19 cellular contexts compared by ENCODE assay signal in genomic region chr3:52050571-52050970, GRCh38. TPM values are rescaled to one million over a fixed set of nuclear protein-coding genes. Genes with fewer than 3 reads are reported as not detected.
DNase-seq lines count a peak whose midpoint lies in the region; ATAC-seq and TF ChIP-seq lines count a peak whose summit lies in the region.
"Had no signal": no experiment of that assay in that cellular context is flagged by ENCODE, and none has a peak within 500 bp of the region (broad histone marks: within the 10 kb centered on the region; RNA-seq: fewer than 3 reads in every experiment).

No MANE protein-coding gene starts in this region.

- H3K4me3 Mint-ChIP-seq in CD4-positive, alpha-beta T cell = no peak overlapping the region
- H3K4me3 Mint-ChIP-seq: activated T-cell treated with anti-CD3 and anti-CD28 coated beads, Interleukin-2, amount 50 U/mL, for 72 hours; brain had no signal

- no peak for ATAC-seq in CD4-positive, alpha-beta T cell (ENCODE audit: poor library complexity)
- ATAC-seq in lower lobe of right lung (no peak), HG03521 (IDR thresholded peaks at IDR 0.05; ENCODE audit: unreplicated experiment) (no peak), GM21447 (IDR thresholded peaks at IDR 0.05; ENCODE audit: unreplicated experiment) (no peak)
- ATAC-seq: activated T-cell treated with anti-CD3 and anti-CD28 coated beads, Interleukin-2, amount 50 U/mL, for 72 hours; HCT116; left lobe of liver; mucosa of descending colon had no signal

- CTCF ChIA-PET in CD4-positive, alpha-beta T cell (lab: Charles Lee) = no interaction called here

- H4K20me1 ChIP-seq in BLaER1 = peaks cover 75% of the 10 kb centered on the region

- no peak overlapping the region for H3K4me3 ChIP-seq in BLaER1
- no peak overlapping the region for H3K4me3 ChIP-seq in lower lobe of right lung
- H3K4me3 ChIP-seq: colonic mucosa, mucosa of descending colon, thyroid gland had no signal

- no peak for DNase-seq in CD4-positive, alpha-beta T cell
- DNase-seq in lower lobe of right lung (no peak), GM13976 (ENCODE audit: low spot score) (no peak), DMS53 treated with DMSO at 0.1 percent for 48 hours (lab: John Stamatoyannopoulos, UW; ENCODE audit: unreplicated experiment) (no peak)
- DNase-seq: activated T-cell treated with anti-CD3 and anti-CD28 coated beads, Interleukin-2, amount 50 U/mL, for 72 hours; colonic mucosa; DMS79; KG1; mucosa of descending colon; NCI-H1436 treated with DMSO at 0.1 percent for 48 hours; NCI-H526 treated with DMSO at 0.1 percent for 48 hours; thyroid gland had no signal

- H3K27me3 Mint-ChIP-seq in CD4-positive, alpha-beta T cell = no peaks in the 10 kb centered on the region

- POLR2A ChIA-PET in CD4-positive, alpha-beta T cell (lab: Charles Lee) = no interaction called here

- H3K9me3 Mint-ChIP-seq in CD4-positive, alpha-beta T cell = no peaks in the 10 kb centered on the region
- H3K9me3 Mint-ChIP-seq: activated T-cell treated with anti-CD3 and anti-CD28 coated beads, Interleukin-2, amount 50 U/mL, for 72 hours had no signal

- H3K4me1 Mint-ChIP-seq in CD4-positive, alpha-beta T cell (ENCODE audit: low read depth) = peaks cover 66% of the 10 kb centered on the region

- H3K36me3 Mint-ChIP-seq in CD4-positive, alpha-beta T cell (ENCODE audit: low read depth) = peaks cover 64% of the 10 kb centered on the region

- peak overlapping the region; percentile 86; the same call in 1 of the 2 replicates for H3K27ac ChIP-seq in BLaER1
- H3K27ac ChIP-seq in CD4-positive, alpha-beta T cell (ENCODE audit: low read depth, low read length) = peak overlapping the region; percentile 76
- H3K27ac ChIP-seq in angular gyrus (ENCODE audit: low read depth, low read length) = peak overlapping the region; percentile 99
- peak overlapping the region; percentile 83 for H3K27ac ChIP-seq in lower lobe of right lung
- H3K27ac ChIP-seq: colonic mucosa had no signal

- H3K36me3 ChIP-seq in BLaER1 (peaks cover 64% of the 10 kb centered on the region), lower lobe of right lung (peaks cover 59% of the 10 kb centered on the region)
- H3K36me3 ChIP-seq: colonic mucosa had no signal

- H3K4me1 ChIP-seq in BLaER1 = peaks cover 84% of the 10 kb centered on the region
- H3K4me1 ChIP-seq in lower lobe of right lung = peaks cover 89% of the 10 kb centered on the region

- intact Hi-C loops in CD4-positive, alpha-beta T cell (cut with DNase I, micrococcal nuclease) = loop anchor here in 1 of 2 experiments (5.0 kb wide), 1 partner anchor 72 kb away; no protein-coding TSS in a partner anchor
- intact Hi-C loops in lower lobe of right lung (cut with DNase I) = no loop called here

- H3K9ac ChIP-seq in BLaER1 = 0 out of 2 replicates have a peak overlapping the region, but pooled peaks have one; percentile 92

- H3K4me2 ChIP-seq in BLaER1 = no peak overlapping the region

- H3K27ac Mint-ChIP-seq in CD4-positive, alpha-beta T cell = peak overlapping the region; percentile 89
- H3K27ac Mint-ChIP-seq: brain had no signal

- in situ Hi-C loops in GM13976 (cut with MboI; ENCODE audit: low sequenced_read_pairs, unreplicated experiment) = no loop called here

- no peaks in the 10 kb centered on the region for H3K9me3 ChIP-seq in BLaER1
- H3K9me3 ChIP-seq in CD4-positive, alpha-beta T cell (ENCODE audit: control insufficient read depth, low read length) = no peaks in the 10 kb centered on the region
- H3K9me3 ChIP-seq in lower lobe of right lung = no peaks in the 10 kb centered on the region
- H3K9me3 ChIP-seq: colonic mucosa, mucosa of descending colon, thyroid gland had no signal

- no peaks in the 10 kb centered on the region for H3K27me3 ChIP-seq in BLaER1
- H3K27me3 ChIP-seq in CD4-positive, alpha-beta T cell (ENCODE audit: control insufficient read depth, insufficient read depth, low read length) = no peaks in the 10 kb centered on the region
- no peaks in the 10 kb centered on the region for H3K27me3 ChIP-seq in lower lobe of right lung (ENCODE audit: low read depth)
- H3K27me3 ChIP-seq: colonic mucosa, thyroid gland had no signal

- no peak for TF ChIP-seq CTCF in CD4-positive, alpha-beta T cell (IDR thresholded peaks at IDR 0.05)
- TF ChIP-seq CTCF in lower lobe of right lung (IDR thresholded peaks at IDR 0.05) (no peak), GM13976 (IDR thresholded peaks at IDR 0.05; ENCODE audit: borderline replicate concordance, control extremely low read depth, extremely low read depth, insufficient read depth, missing control alignments) (no peak)

RNA-seq across cellular contexts. Expression of gene DUSP7, which starts 5.8 kb away (rescaled TPM):
- 1 to 10 TPM; 4.8 to 5.2 TPM for total RNA-seq in CD4-positive, alpha-beta T cell
- total RNA-seq in lower lobe of right lung = 28.8 TPM

RNA-seq across cellular contexts. Expression of gene RPL29, which starts 54.9 kb away (rescaled TPM):
- total RNA-seq in CD4-positive, alpha-beta T cell = 1,000 to 10,000 TPM; 1,843 to 1,901 TPM
- total RNA-seq in lower lobe of right lung = 765 TPM
